ENCODE assay signal across 2 cellular contexts in genomic region chr17:55720917-55721836, GRCh38.
TF ChIP-seq lines count a peak whose summit lies in the region.

No MANE protein-coding gene starts in this region.

TF ChIP-seq in HEK293, 187 proteins besides CTCF, POLR2A, EP300 and RAD21 (continued from another document):
- no peak for TF ChIP-seq WT1 (tag by site-specific recombination; IDR thresholded peaks at IDR 0.05)
- TF ChIP-seq HIC1 (tag by site-specific recombination; IDR thresholded peaks at IDR 0.05): peak; percentile 40; the same call in 1 of the 2 replicates
- TF ChIP-seq ZNF169 (tag by site-specific recombination; IDR thresholded peaks at IDR 0.05): no peak
- TF ChIP-seq, protein P1, sequence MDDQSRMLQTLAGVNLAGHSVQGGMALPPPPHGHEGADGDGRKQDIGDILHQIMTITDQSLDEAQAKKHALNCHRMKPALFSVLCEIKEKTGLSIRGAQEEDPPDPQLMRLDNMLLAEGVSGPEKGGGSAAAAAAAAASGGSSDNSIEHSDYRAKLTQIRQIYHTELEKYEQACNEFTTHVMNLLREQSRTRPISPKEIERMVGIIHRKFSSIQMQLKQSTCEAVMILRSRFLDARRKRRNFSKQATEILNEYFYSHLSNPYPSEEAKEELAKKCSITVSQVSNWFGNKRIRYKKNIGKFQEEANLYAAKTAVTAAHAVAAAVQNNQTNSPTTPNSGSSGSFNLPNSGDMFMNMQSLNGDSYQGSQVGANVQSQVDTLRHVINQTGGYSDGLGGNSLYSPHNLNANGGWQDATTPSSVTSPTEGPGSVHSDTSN (CRISPR knock-in tag; IDR thresholded peaks at IDR 0.05): no peak
- TF ChIP-seq ZNF23 (tag by site-specific recombination; IDR thresholded peaks at IDR 0.05; ENCODE audit: borderline replicate concordance): no peak

TF ChIP-seq in K562, 482 proteins besides CTCF, POLR2A, EP300 and RAD21:
- TF ChIP-seq, protein P2, sequence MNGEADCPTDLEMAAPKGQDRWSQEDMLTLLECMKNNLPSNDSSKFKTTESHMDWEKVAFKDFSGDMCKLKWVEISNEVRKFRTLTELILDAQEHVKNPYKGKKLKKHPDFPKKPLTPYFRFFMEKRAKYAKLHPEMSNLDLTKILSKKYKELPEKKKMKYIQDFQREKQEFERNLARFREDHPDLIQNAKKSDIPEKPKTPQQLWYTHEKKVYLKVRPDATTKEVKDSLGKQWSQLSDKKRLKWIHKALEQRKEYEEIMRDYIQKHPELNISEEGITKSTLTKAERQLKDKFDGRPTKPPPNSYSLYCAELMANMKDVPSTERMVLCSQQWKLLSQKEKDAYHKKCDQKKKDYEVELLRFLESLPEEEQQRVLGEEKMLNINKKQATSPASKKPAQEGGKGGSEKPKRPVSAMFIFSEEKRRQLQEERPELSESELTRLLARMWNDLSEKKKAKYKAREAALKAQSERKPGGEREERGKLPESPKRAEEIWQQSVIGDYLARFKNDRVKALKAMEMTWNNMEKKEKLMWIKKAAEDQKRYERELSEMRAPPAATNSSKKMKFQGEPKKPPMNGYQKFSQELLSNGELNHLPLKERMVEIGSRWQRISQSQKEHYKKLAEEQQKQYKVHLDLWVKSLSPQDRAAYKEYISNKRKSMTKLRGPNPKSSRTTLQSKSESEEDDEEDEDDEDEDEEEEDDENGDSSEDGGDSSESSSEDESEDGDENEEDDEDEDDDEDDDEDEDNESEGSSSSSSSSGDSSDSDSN (IDR thresholded peaks at IDR 0.05; ENCODE audit: borderline replicate concordance in 1 of 2, low read depth in 2 of 2, low read length in 2 of 2): no peak
- TF ChIP-seq BRD4 (IDR thresholded peaks at IDR 0.05) (no peak), KLF6 (CRISPR knock-in tag; IDR thresholded peaks at IDR 0.05; ENCODE audit: borderline replicate concordance) (no peak), ZNF41 (CRISPR knock-in tag; conservative IDR thresholded peaks at IDR 0.05) (no peak), CBX5 (IDR thresholded peaks at IDR 0.05; ENCODE audit: borderline replicate concordance, low read depth) (no peak), TBL1XR1 (IDR thresholded peaks at IDR 0.05; ENCODE audit: low read length in 2 of 2) (no peak), SETDB1 (IDR thresholded peaks at IDR 0.05; ENCODE audit: low read length) (no peak), MEF2D (tag; conservative IDR thresholded peaks at IDR 0.05; ENCODE audit: low read depth) (no peak), ZBTB1 (CRISPR knock-in tag; IDR thresholded peaks at IDR 0.05; ENCODE audit: borderline replicate concordance, low read depth) (no peak), FOXP4 (CRISPR knock-in tag; IDR thresholded peaks at IDR 0.05; ENCODE audit: borderline replicate concordance) (no peak), ZNF57 (CRISPR knock-in tag; IDR thresholded peaks at IDR 0.05) (no peak), CREB3 (tag; conservative IDR thresholded peaks at IDR 0.05; ENCODE audit: low read depth) (no peak), SIN3A (IDR thresholded peaks at IDR 0.05; ENCODE audit: borderline replicate concordance in 2 of 2, control insufficient read depth in 1 of 2, low read depth in 2 of 2, low read length in 2 of 2) (no peak), IRF2 (CRISPR knock-in tag; IDR thresholded peaks at IDR 0.05) (no peak), ASH1L (IDR thresholded peaks at IDR 0.05; ENCODE audit: borderline replicate concordance, low read depth, partially characterized antibody) (no peak), SIX5 (IDR thresholded peaks at IDR 0.05; ENCODE audit: borderline replicate concordance in 1 of 2, insufficient read depth in 1 of 2, low read depth in 1 of 2, low read length in 2 of 2) (no peak), E2F5 (CRISPR knock-in tag; IDR thresholded peaks at IDR 0.05) (no peak), CCAR2 (IDR thresholded peaks at IDR 0.05; ENCODE audit: low read depth, low read length) (no peak), OTX1 (CRISPR knock-in tag; IDR thresholded peaks at IDR 0.05) (no peak)
